In genomic region chr5:133828727-133829126, GRCh38 we compare ENCODE assay signal across 21 cellular contexts.
"Had no signal": no experiment of that assay in that cellular context is flagged by ENCODE, and none has a peak within 500 bp of the region (broad histone marks: within the 10 kb centered on the region; RNA-seq: fewer than 3 reads in every experiment).

No MANE protein-coding gene starts in this region.

- H3K4me3 Mint-ChIP-seq: activated CD8-positive, alpha-beta memory T cell treated with anti-CD3 and anti-CD28 coated beads, Interleukin-2, amount 10 ng/mL, durations not matched to agents 7 days and 5 days; endodermal cell; memory B cell; naive thymus-derived CD8-positive, alpha-beta T cell; stimulated activated naive B cell treated with anti-CD40 and anti-IgM and Interleukin-4, amounts not matched to agents 10 μg/mL and 1 μg/mL and 100 μg/mL, for 72 hours had no signal

- DNase-seq: activated CD4-positive, alpha-beta T cell treated with anti-CD3 and anti-CD28 coated beads, Interleukin-2, amount 50 U/mL, for 48 hours; activated CD8-positive, alpha-beta memory T cell treated with anti-CD3 and anti-CD28 coated beads, Interleukin-2, amount 10 ng/mL, durations not matched to agents 7 days and 5 days; activated effector memory CD4-positive, alpha-beta T cell treated with Interleukin-2 at 50 U/mL for 16 hours; activated naive CD4-positive, alpha-beta T cell treated with anti-CD3 and anti-CD28 coated beads, Interleukin-2, amount 50 U/mL, for 16 hours; activated T-cell treated with anti-CD3 and anti-CD28 coated beads, Interleukin-2, amount 50 U/mL, for 1 hour; adrenal gland; dorsolateral prefrontal cortex; endodermal cell; gastrocnemius medialis; heart right ventricle; mucosa of descending colon; naive thymus-derived CD8-positive, alpha-beta T cell; posterior cingulate gyrus; stimulated activated CD4-positive, alpha-beta T cell treated with anti-CD3 and anti-CD28 coated beads, Interleukin-2, amount 100 ng/mL, for 48 hours; stimulated activated naive B cell treated with anti-CD40 and anti-IgM and Interleukin-4, amounts not matched to agents 10 μg/mL and 1 μg/mL and 100 μg/mL, for 72 hours; uterus; WERI-Rb-1 had no signal

- H3K27ac ChIP-seq: adrenal gland, dorsolateral prefrontal cortex, gastrocnemius medialis, heart right ventricle, right atrium auricular region, tibial nerve, uterus, WERI-Rb-1 had no signal

- H3K36me3 Mint-ChIP-seq: activated CD8-positive, alpha-beta memory T cell treated with anti-CD3 and anti-CD28 coated beads, Interleukin-2, amount 10 ng/mL, durations not matched to agents 7 days and 5 days; memory B cell; naive thymus-derived CD8-positive, alpha-beta T cell; stimulated activated naive B cell treated with anti-CD40 and anti-IgM and Interleukin-4, amounts not matched to agents 10 μg/mL and 1 μg/mL and 100 μg/mL, for 72 hours had no signal

- H3K9me3 Mint-ChIP-seq: memory B cell; naive thymus-derived CD8-positive, alpha-beta T cell had no signal

- H3K36me3 ChIP-seq: adrenal gland, gastrocnemius medialis, heart right ventricle, right atrium auricular region, tibial nerve, uterus, WERI-Rb-1 had no signal

- H3K4me1 ChIP-seq: adrenal gland, right atrium auricular region, tibial nerve, uterus had no signal

- H3K27me3 Mint-ChIP-seq: memory B cell; naive thymus-derived CD8-positive, alpha-beta T cell; stimulated activated naive B cell treated with anti-CD40 and anti-IgM and Interleukin-4, amounts not matched to agents 10 μg/mL and 1 μg/mL and 100 μg/mL, for 72 hours had no signal

- H3K9me3 ChIP-seq: adrenal gland, gastrocnemius medialis, heart right ventricle, mucosa of descending colon, right atrium auricular region, tibial nerve, uterus had no signal

- H3K4me3 ChIP-seq: adrenal gland, dorsolateral prefrontal cortex, gastrocnemius medialis, heart right ventricle, mucosa of descending colon, right atrium auricular region, tibial nerve, uterus had no signal

- H3K27me3 ChIP-seq: adrenal gland, gastrocnemius medialis, right atrium auricular region, tibial nerve, uterus had no signal

- ATAC-seq: activated CD8-positive, alpha-beta memory T cell treated with anti-CD3 and anti-CD28 coated beads, Interleukin-2, amount 10 ng/mL, durations not matched to agents 7 days and 5 days; gastrocnemius medialis; heart right ventricle; left lobe of liver; mucosa of descending colon; naive thymus-derived CD8-positive, alpha-beta T cell; stimulated activated naive B cell treated with anti-CD40 and anti-IgM and Interleukin-4, amounts not matched to agents 10 μg/mL and 1 μg/mL and 100 μg/mL, for 72 hours had no signal

- H3K27ac Mint-ChIP-seq: activated CD8-positive, alpha-beta memory T cell treated with anti-CD3 and anti-CD28 coated beads, Interleukin-2, amount 10 ng/mL, durations not matched to agents 7 days and 5 days; endodermal cell; memory B cell; naive thymus-derived CD8-positive, alpha-beta T cell; stimulated activated naive B cell treated with anti-CD40 and anti-IgM and Interleukin-4, amounts not matched to agents 10 μg/mL and 1 μg/mL and 100 μg/mL, for 72 hours had no signal
